In genomic region chr3:148466143-148466542, GRCh38 we compare ENCODE assay signal across 12 cellular contexts.
DNase-seq lines count a peak whose midpoint lies in the region; ATAC-seq, FAIRE-seq and TF ChIP-seq lines count a peak whose summit lies in the region.
"Had no signal": no experiment of that assay in that cellular context is flagged by ENCODE, and none has a peak within 500 bp of the region (broad histone marks: within the 10 kb centered on the region; RNA-seq: fewer than 3 reads in every experiment).

No MANE protein-coding gene starts in this region.

- no peak overlapping the region for H2BK5ac ChIP-seq in neuronal stem cell (ENCODE audit: low read length)

- no peak overlapping the region for H3K14ac ChIP-seq in neuronal stem cell (ENCODE audit: low read length)

- H2BK15ac ChIP-seq in neuronal stem cell (ENCODE audit: low read length) = no peak overlapping the region

- H2AK5ac ChIP-seq in neuronal stem cell (ENCODE audit: low read depth, low read length) = no peak overlapping the region

- FAIRE-seq in RCC 7860 (lab: Jason Lieb, UNC) = no peak

- no peak overlapping the region for H4K91ac ChIP-seq in neuronal stem cell (ENCODE audit: low read depth, low read length, poor library complexity)

- intact Hi-C loops in left lung (cut with DNase I) = no loop called here

- H3K27me3 ChIP-seq in neuronal stem cell (ENCODE audit: control insufficient read depth in 3 of 3, insufficient read depth in 3 of 3, low read depth in 1 of 3, low read length in 3 of 3) (no peaks in the 10 kb centered on the region), left lung (no peaks in the 10 kb centered on the region)
- H3K27me3 ChIP-seq: heart right ventricle had no signal

- H3K4me2 ChIP-seq in neuronal stem cell (ENCODE audit: insufficient read depth, low read length, poor library complexity, severe bottlenecking) = no peak overlapping the region

- peak; percentile 11 for DNase-seq in GM04504 (ENCODE audit: low read depth)
- DNase-seq in RCC 7860 (ENCODE audit: low spot score) = peak; percentile 86
- DNase-seq in fibroblast of mammary gland (ENCODE audit: low read depth) = peak; percentile 42
- no peak for DNase-seq in neuronal stem cell (ENCODE audit: low spot score)
- DNase-seq in left lung = no peak
- DNase-seq in NCI-H1048 (lab: John Stamatoyannopoulos, UW) = no peak
- DNase-seq: CD4-positive, CD25-positive, alpha-beta regulatory T cell; heart right ventricle; mammary epithelial cell; NCI-H345 had no signal

- no peak overlapping the region for H3K23ac ChIP-seq in neuronal stem cell (ENCODE audit: low read depth, low read length, poor library complexity)

- ATAC-seq in left lung (no peak), HG02623 (IDR thresholded peaks at IDR 0.05; ENCODE audit: unreplicated experiment) (no peak), HG02852 (IDR thresholded peaks at IDR 0.05; ENCODE audit: unreplicated experiment) (no peak)
- ATAC-seq: heart right ventricle had no signal

- TF ChIP-seq CTCF in fibroblast of mammary gland (conservative IDR thresholded peaks at IDR 0.05; ENCODE audit: control insufficient read depth, insufficient read depth, low read depth, low read length) (no peak), left lung (IDR thresholded peaks at IDR 0.05) (no peak)

- no peak overlapping the region for H3K9ac ChIP-seq in neuronal stem cell (ENCODE audit: low read depth, low read length, poor library complexity)

- H3K4me1 ChIP-seq in neuronal stem cell (ENCODE audit: control insufficient read depth in 2 of 2, insufficient read depth in 1 of 2, low read depth in 1 of 2, low read length in 2 of 2) (peaks cover 3 to 9% of the 10 kb centered on the region in 2 donors), left lung (no peaks in the 10 kb centered on the region)
- H3K4me1 ChIP-seq: heart right ventricle had no signal

- H3K4me3 ChIP-seq in fibroblast of mammary gland (ENCODE audit: control insufficient read depth, low read depth, low read length) = no peak overlapping the region
- H3K4me3 ChIP-seq in neuronal stem cell (ENCODE audit: low read length in 2 of 2) = no peak overlapping the region
- H3K4me3 ChIP-seq in left lung = no peak overlapping the region
- H3K4me3 ChIP-seq: heart right ventricle had no signal

- H2BK12ac ChIP-seq in neuronal stem cell (ENCODE audit: low read length) = no peak overlapping the region

- H3K27ac ChIP-seq in neuronal stem cell (replicated peaks; ENCODE audit: low read length) (no peak overlapping the region), left lung (no peak overlapping the region)
- H3K27ac ChIP-seq: heart right ventricle had no signal

- H3K79me1 ChIP-seq in neuronal stem cell (ENCODE audit: low read depth, low read length) = no peaks in the 10 kb centered on the region

- no peak overlapping the region for H2BK120ac ChIP-seq in neuronal stem cell (ENCODE audit: low read depth, low read length)

- H4K8ac ChIP-seq in neuronal stem cell (ENCODE audit: low read depth, low read length) = no peak overlapping the region

- no peaks in the 10 kb centered on the region for H3K9me3 ChIP-seq in neuronal stem cell (replicated peaks in 1 of 2; ENCODE audit: control insufficient read depth in 2 of 2, insufficient read depth in 1 of 2, low read depth in 1 of 2, low read length in 2 of 2)
- H3K9me3 ChIP-seq in left lung = no peaks in the 10 kb centered on the region

- H3K36me3 ChIP-seq in neuronal stem cell (replicated peaks in 1 of 2; ENCODE audit: control insufficient read depth in 2 of 2, insufficient read depth in 2 of 2, low read length in 2 of 2) (no peaks in the 10 kb centered on the region), left lung (no peaks in the 10 kb centered on the region)
- H3K36me3 ChIP-seq: heart right ventricle had no signal

- no peak overlapping the region for H3K18ac ChIP-seq in neuronal stem cell (ENCODE audit: low read length)

- peak overlapping the region; percentile 82 for H2AFZ ChIP-seq in neuronal stem cell (ENCODE audit: low read length)

- WGBS in neuronal stem cell (ENCODE audit: extremely low coverage in 2 of 2, insufficient read length in 2 of 2, insufficient replicate concordance in 1 of 2), 2 donors = no CpG with 5 or more reads among the region's 2 CpGs

- H3K4ac ChIP-seq in neuronal stem cell (ENCODE audit: low read length) = no peak overlapping the region

Comparison
In these comparisons a context has a peak if more than half of its experiments do, and no peak if none do; other contexts are left out.
1. DNase-seq: peak in GM04504 (single experiment), RCC 7860 (single experiment) and fibroblast of mammary gland (single experiment); none in neuronal stem cell (single experiment), left lung (0 of 2) and NCI-H1048 (single experiment).